2 cellular contexts compared by ENCODE assay signal in genomic region chr17:78361227-78361683, GRCh38.
TF ChIP-seq lines count a peak whose summit lies in the region.

No MANE protein-coding gene starts in this region.

TF ChIP-seq in SK-N-SH, 30 proteins besides CTCF, POLR2A, EP300 and RAD21 (continued from another document):
- TF ChIP-seq PBX3 (IDR thresholded peaks at IDR 0.05): no peak
- TF ChIP-seq ELF1 (IDR thresholded peaks at IDR 0.05): no peak
- no peak for TF ChIP-seq FOXJ3 (CRISPR knock-in tag; IDR thresholded peaks at IDR 0.05)
- no peak for TF ChIP-seq USF1 (IDR thresholded peaks at IDR 0.05; ENCODE audit: borderline replicate concordance, low read depth)
- TF ChIP-seq POLR2AphosphoS5 (IDR thresholded peaks at IDR 0.05; ENCODE audit: low read depth, low read length): no peak
- TF ChIP-seq IRF3 (IDR thresholded peaks at IDR 0.05; ENCODE audit: low read depth, low read length): no peak
- TF ChIP-seq REST (IDR thresholded peaks at IDR 0.05; ENCODE audit: low read depth, low read length): no peak

TF ChIP-seq in SK-N-SH treated with all-trans-retinoic acid at 6 μM for 48 hours, 23 proteins besides CTCF, POLR2A, EP300 and RAD21 (continued from another document):
- TF ChIP-seq PPARA (CRISPR knock-in tag; IDR thresholded peaks at IDR 0.05; ENCODE audit: borderline replicate concordance): no peak
- no peak for TF ChIP-seq ZNF565 (CRISPR knock-in tag; conservative IDR thresholded peaks at IDR 0.05; ENCODE audit: low read depth)
- TF ChIP-seq POU6F1 (CRISPR knock-in tag; IDR thresholded peaks at IDR 0.05; ENCODE audit: borderline replicate concordance, low read depth): no peak
- no peak for TF ChIP-seq ZNF70 (CRISPR knock-in tag; IDR thresholded peaks at IDR 0.05)
- TF ChIP-seq TCF4 (CRISPR knock-in tag; IDR thresholded peaks at IDR 0.05; ENCODE audit: borderline replicate concordance): no peak
